Comparison of ENCODE assay signal across 34 cellular contexts in the genomic region with DNA sequence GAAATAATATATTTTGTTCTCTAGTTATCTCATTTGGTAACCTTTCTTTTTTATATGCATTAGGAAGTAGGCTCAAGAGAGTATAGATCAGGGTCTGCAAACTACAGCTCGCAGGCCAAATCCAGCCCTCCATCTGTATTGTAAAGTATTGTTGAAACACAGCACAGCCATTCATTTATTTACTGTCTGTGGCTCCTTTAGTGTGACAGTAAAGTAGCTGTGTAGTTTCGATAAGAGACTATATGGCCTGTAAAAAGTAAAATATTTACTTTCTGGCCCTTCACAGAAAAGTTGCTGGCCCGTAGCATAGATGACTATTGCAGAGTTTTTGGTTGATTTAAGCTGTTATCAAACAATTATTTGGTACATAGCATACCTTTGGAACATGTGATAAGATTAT.
"Had no signal": no experiment of that assay in that cellular context is flagged by ENCODE, and none has a peak within 500 bp of the region (broad histone marks: within the 10 kb centered on the region; RNA-seq: fewer than 3 reads in every experiment).

No MANE protein-coding gene starts in this region.

- DNase-seq: activated effector memory CD4-positive, alpha-beta T cell treated with anti-CD3 and anti-CD28 coated beads, Interleukin-2, amount 50 U/mL, for 16 hours; activated effector memory CD4-positive, alpha-beta T cell treated with Interleukin-2 at 50 U/mL for 16 hours; activated gamma-delta T cell; activated gamma-delta T cell treated with Interleukin-2 at 50 U/mL for 16 hours; activated naive CD4-positive, alpha-beta T cell; activated naive CD4-positive, alpha-beta T cell treated with anti-CD3 and anti-CD28 coated beads for 36 hours; activated naive CD4-positive, alpha-beta T cell treated with anti-CD3 and anti-CD28 coated beads, Interleukin-2, amount 10 ng/mL, durations not matched to agents 7 days and 5 days; activated naive CD4-positive, alpha-beta T cell treated with anti-CD3 and anti-CD28 coated beads, Interleukin-2, amount 50 U/mL, for 16 hours; activated naive CD4-positive, alpha-beta T cell treated with Interleukin-2 at 50 U/mL for 16 hours; activated naive CD8-positive, alpha-beta T cell treated with anti-CD3 and anti-CD28 coated beads for 36 hours; activated naive CD8-positive, alpha-beta T cell treated with anti-CD3 and anti-CD28 coated beads, Interleukin-2, amount 10 ng/mL, durations not matched to agents 7 days and 5 days; activated naive CD8-positive, alpha-beta T cell treated with anti-CD3 and anti-CD28 coated beads, Interleukin-2, amount 50 U/mL, for 24 hours; activated T-cell treated with anti-CD3 and anti-CD28 coated beads, Interleukin-2, amount 50 U/mL, for 1 hour; activated T-cell treated with anti-CD3 and anti-CD28 coated beads, Interleukin-2, amount 50 U/mL, for 24 hours; activated T-cell treated with anti-CD3 and anti-CD28 coated beads, Interleukin-2, amount 50 U/mL, for 4 hours; activated T-cell treated with anti-CD3 and anti-CD28 coated beads, Interleukin-2, amount 50 U/mL, for 48 hours; activated T-cell treated with anti-CD3 and anti-CD28 coated beads, Interleukin-2, amount 50 U/mL, for 72 hours; adrenal gland; amniotic stem cell; amygdala; anterior cingulate cortex; aorta; body of pancreas; brain microvascular endothelial cell; caudate nucleus; central memory CD4-positive, alpha-beta T cell; cerebellar nuclear complex had no signal

- ATAC-seq: activated naive CD4-positive, alpha-beta T cell treated with anti-CD3 and anti-CD28 coated beads, Interleukin-2, amount 50 U/mL, for 72 hours; activated naive CD8-positive, alpha-beta T cell treated with anti-CD3 and anti-CD28 coated beads, Interleukin-2, amount 50 U/mL, for 24 hours; activated T-cell treated with anti-CD3 and anti-CD28 coated beads, Interleukin-2, amount 50 U/mL, for 4 hours; activated T-cell treated with anti-CD3 and anti-CD28 coated beads, Interleukin-2, amount 50 U/mL, for 72 hours; activated T-helper 17 cell treated with anti-CD3 and anti-CD28 coated beads, Interleukin-2, amount 50 U/mL, for 72 hours; body of pancreas had no signal

- FAIRE-seq: astrocyte, bronchial epithelial cell had no signal

- H3K9me3 ChIP-seq: adrenal gland, ascending aorta, body of pancreas, breast epithelium had no signal

- H3K4me1 ChIP-seq: adrenal gland, body of pancreas, breast epithelium had no signal

- H3K36me3 ChIP-seq: adrenal gland, breast epithelium had no signal

- H3K27ac ChIP-seq: adrenal gland, ascending aorta, body of pancreas, brain microvascular endothelial cell, breast epithelium, cardiac muscle cell had no signal

- H3K4me3 ChIP-seq: adrenal gland, ascending aorta, body of pancreas, breast epithelium, cardiac muscle cell had no signal

- H3K27me3 ChIP-seq: adrenal gland, ascending aorta, body of pancreas, brain microvascular endothelial cell, breast epithelium, cardiac muscle cell had no signal
